ENCODE assay signal across 8 cellular contexts in genomic region chr7:964401-965231, GRCh38. TPM values are rescaled to one million over a fixed set of nuclear protein-coding genes. Genes with fewer than 3 reads are reported as not detected.
DNase-seq lines count a peak whose midpoint lies in the region; ATAC-seq and TF ChIP-seq lines count a peak whose summit lies in the region.

No MANE protein-coding gene starts in this region.

- POLR2A ChIA-PET in activated CD4-positive, alpha-beta memory T cell treated with anti-CD3 and anti-CD28 coated beads for 36 hours (lab: Charles Lee): interaction anchor here (0.7 to 1.0 kb wide), 3 partner anchors 10 to 89 kb away, joined by 3 to 4 read pairs (median 3); no protein-coding TSS in a partner anchor

- no CpG with 5 or more reads among the region's 27 CpGs for WGBS in H9 (ENCODE audit: extremely low coverage, insufficient read length, low lambda C conversion rate)

- H4K20me1 ChIP-seq in H9 (ENCODE audit: control insufficient read depth, insufficient read depth, insufficient read length): no peaks in the 10 kb centered on the region

- H2BK120ac ChIP-seq in H9 (ENCODE audit: low read depth, low read length, poor library complexity, severe bottlenecking): no peak overlapping the region

- H3K18ac ChIP-seq in H9 (ENCODE audit: insufficient read length, low read depth, low read length): no peak overlapping the region

- peaks cover 4% of the 10 kb centered on the region; the same call in 1 of the 2 replicates for H3K27me3 Mint-ChIP-seq in H9 (ENCODE audit: low read depth)
- peaks cover 0 to 10% of the 10 kb centered on the region in 2 donors for H3K27me3 Mint-ChIP-seq in effector memory CD8-positive, alpha-beta T cell
- H3K27me3 Mint-ChIP-seq in activated CD4-positive, alpha-beta memory T cell treated with anti-CD3 and anti-CD28 coated beads for 36 hours: peaks cover 4% of the 10 kb centered on the region

- no peak overlapping the region for H2BK5ac ChIP-seq in H9 (ENCODE audit: insufficient read length, low read length)

- H3K56ac ChIP-seq in H9 (ENCODE audit: insufficient read length, low read depth, low read length): no peak overlapping the region

- H2BK15ac ChIP-seq in H9 (ENCODE audit: low read depth, low read length): no peak overlapping the region

- no peaks in the 10 kb centered on the region for H3K27me3 ChIP-seq in H9 (ENCODE audit: insufficient read depth, low read length)
- no peaks in the 10 kb centered on the region for H3K27me3 ChIP-seq in cardiac muscle cell
- peaks cover 0 to 6% (median 0%) of the 10 kb centered on the region in 3 donors for H3K27me3 ChIP-seq in gastrocnemius medialis

- TF ChIP-seq CTCF in H9 (conservative IDR thresholded peaks at IDR 0.05) (peak; percentile 58), cardiac muscle cell (IDR thresholded peaks at IDR 0.05; ENCODE audit: low read depth, low read length) (peak; percentile 40), gastrocnemius medialis (IDR thresholded peaks at IDR 0.05 in 4 of 5, conservative IDR thresholded peaks at IDR 0.05 in 1 of 5) (peak in 1 of 5 experiments; percentile 23)

- no peak overlapping the region for H3K9ac ChIP-seq in H9 (ENCODE audit: extremely low read depth, insufficient read length, low read length)

- H4K5ac ChIP-seq in H9 (ENCODE audit: insufficient read length, low read depth, low read length): no peak overlapping the region

- peaks cover 10 to 17% of the 10 kb centered on the region in 2 experiments for H3K4me1 Mint-ChIP-seq in H9
- H3K4me1 Mint-ChIP-seq in effector memory CD8-positive, alpha-beta T cell (ENCODE audit: low read depth in 2 of 2): peaks cover 10 to 11% of the 10 kb centered on the region in 2 donors
- peaks cover 14% of the 10 kb centered on the region for H3K4me1 Mint-ChIP-seq in activated CD4-positive, alpha-beta memory T cell treated with anti-CD3 and anti-CD28 coated beads for 36 hours (ENCODE audit: low read depth)

- in situ Hi-C loops in gastrocnemius medialis (cut with MboI; ENCODE audit: low sequenced_read_pairs in 4 of 4): no loop called here

- no peaks in the 10 kb centered on the region for H3K79me2 ChIP-seq in H9 (ENCODE audit: insufficient read depth, low read length)

- no peak overlapping the region for H2BK12ac ChIP-seq in H9 (ENCODE audit: insufficient read length, low read depth, low read length)

- H2BK20ac ChIP-seq in H9 (ENCODE audit: low read depth, low read length, poor library complexity, severe bottlenecking): no peak overlapping the region

- H3K4me3 Mint-ChIP-seq in H9: no peak overlapping the region
- H3K4me3 Mint-ChIP-seq in effector memory CD8-positive, alpha-beta T cell: no peak overlapping the region
- no peak overlapping the region for H3K4me3 Mint-ChIP-seq in activated CD4-positive, alpha-beta memory T cell treated with anti-CD3 and anti-CD28 coated beads for 36 hours

- H3K9me3 ChIP-seq in H9 (ENCODE audit: control insufficient read depth, low read depth, low read length): no peaks in the 10 kb centered on the region
- no peaks in the 10 kb centered on the region for H3K9me3 ChIP-seq in cardiac muscle cell (ENCODE audit: low read depth)
- no peaks in the 10 kb centered on the region for H3K9me3 ChIP-seq in gastrocnemius medialis

- H3K9me3 Mint-ChIP-seq in H9: peaks cover 0 to 3% of the 10 kb centered on the region in 2 experiments; a peak in 1 of 5 replicates
- no peaks in the 10 kb centered on the region for H3K9me3 Mint-ChIP-seq in effector memory CD8-positive, alpha-beta T cell
- H3K9me3 Mint-ChIP-seq in activated CD4-positive, alpha-beta memory T cell treated with anti-CD3 and anti-CD28 coated beads for 36 hours: no peaks in the 10 kb centered on the region

- H3K27ac ChIP-seq in H9 (ENCODE audit: insufficient read length, low read depth, low read length): no peak overlapping the region
- H3K27ac ChIP-seq in cardiac muscle cell: peak overlapping the region; percentile 98
- H3K27ac ChIP-seq in gastrocnemius medialis: peak overlapping the region; percentile 72 to 81 (median 78)

- intact Hi-C loops in gastrocnemius medialis (cut with DNase I; ENCODE audit: low total_unique reads): no loop called here
- intact Hi-C loops in activated CD4-positive, alpha-beta memory T cell treated with anti-CD3 and anti-CD28 coated beads for 36 hours (cut with micrococcal nuclease): no loop called here

- H3K27ac Mint-ChIP-seq in H9: no peak overlapping the region; a peak in 1 of 7 replicates
- peak overlapping the region in 1 of 2 donors; percentile 66 for H3K27ac Mint-ChIP-seq in effector memory CD8-positive, alpha-beta T cell
- no peak overlapping the region for H3K27ac Mint-ChIP-seq in activated CD4-positive, alpha-beta memory T cell treated with anti-CD3 and anti-CD28 coated beads for 36 hours

- H3K4ac ChIP-seq in H9 (ENCODE audit: low read depth, low read length): no peak overlapping the region

- H3K36me3 Mint-ChIP-seq in H9 (ENCODE audit: insufficient read depth in 1 of 3, low read depth in 3 of 3): peaks cover 0 to 29% (median 24%) of the 10 kb centered on the region in 3 experiments
- peaks cover 42% of the 10 kb centered on the region for H3K36me3 Mint-ChIP-seq in effector memory CD8-positive, alpha-beta T cell (ENCODE audit: insufficient read depth)
- peaks cover 14% of the 10 kb centered on the region for H3K36me3 Mint-ChIP-seq in activated CD4-positive, alpha-beta memory T cell treated with anti-CD3 and anti-CD28 coated beads for 36 hours

- H3K4me1 ChIP-seq in H9 (ENCODE audit: insufficient read depth, low read length) (no peaks in the 10 kb centered on the region), cardiac muscle cell (ENCODE audit: low read depth) (peaks cover 26% of the 10 kb centered on the region), gastrocnemius medialis (peaks cover 15 to 27% of the 10 kb centered on the region in 2 donors)

- H3K79me1 ChIP-seq in H9 (ENCODE audit: insufficient read depth, low read depth, low read length, poor library complexity, severe bottlenecking): no peaks in the 10 kb centered on the region

- H3K36me3 ChIP-seq in cardiac muscle cell (peaks cover 6% of the 10 kb centered on the region), gastrocnemius medialis (peaks cover 0 to 27% of the 10 kb centered on the region in 2 donors)

- CTCF ChIA-PET in activated CD4-positive, alpha-beta memory T cell treated with anti-CD3 and anti-CD28 coated beads for 36 hours (lab: Charles Lee): no interaction called here

- H3K23ac ChIP-seq in H9 (ENCODE audit: insufficient read length, low read depth, low read length): no peak overlapping the region

- H3K4me2 ChIP-seq in H9 (ENCODE audit: insufficient read depth, insufficient read length, low read length): no peak overlapping the region

- no peak overlapping the region for H4K8ac ChIP-seq in H9 (replicated peaks; ENCODE audit: insufficient read length, low read depth, low read length)

- H3T11ph ChIP-seq in H9 (ENCODE audit: low read length): no peak overlapping the region

- no peak overlapping the region for H4K91ac ChIP-seq in H9 (ENCODE audit: insufficient read length, low read depth, low read length)

- H3K14ac ChIP-seq in H9 (ENCODE audit: insufficient read depth, low read length): no peak overlapping the region

- TF ChIP-seq POLR2A in gastrocnemius medialis (IDR thresholded peaks at IDR 0.05): peak in 1 of 2 donors; percentile 9

- peak; percentile 66 for DNase-seq in H9
- peak; percentile 67 for DNase-seq in SKM-1 treated with dmso at 0.1 percent for 144 hours (lab: John Stamatoyannopoulos, UW; ENCODE audit: unreplicated experiment)
- DNase-seq in cardiac muscle cell (ENCODE audit: low read depth in 1 of 2, low spot score in 1 of 2): peak; percentile 58 to 89
- DNase-seq in gastrocnemius medialis: peak; percentile 44 to 63
- DNase-seq in effector memory CD8-positive, alpha-beta T cell: no peak
- DNase-seq in activated CD4-positive, alpha-beta memory T cell treated with anti-CD3 and anti-CD28 coated beads for 36 hours: no peak

- H3K4me3 ChIP-seq in cardiac muscle cell (no peak overlapping the region), gastrocnemius medialis (peak overlapping the region in 2 of 4 donors; percentile 9 to 44)

- H2AFZ ChIP-seq in H9 (ENCODE audit: low read length): no peak overlapping the region

- H3K23me2 ChIP-seq in H9 (ENCODE audit: insufficient read length, low read depth, low read length, poor library complexity, severe bottlenecking): no peaks in the 10 kb centered on the region

- ATAC-seq in gastrocnemius medialis (peak; percentile 80 to 82), GM19328 (IDR thresholded peaks at IDR 0.05; ENCODE audit: unreplicated experiment) (no peak), GM18520 (IDR thresholded peaks at IDR 0.05; ENCODE audit: unreplicated experiment) (no peak)
- ATAC-seq in effector memory CD8-positive, alpha-beta T cell (replicated peaks): no peak

- H2AK5ac ChIP-seq in H9 (ENCODE audit: insufficient read length, low read length): no peak overlapping the region

RNA-seq across cellular contexts. Expression of gene ADAP1, which starts 10.1 kb away (rescaled TPM):
- total RNA-seq in H9 (2021) (6.2 and 6.8 TPM in 2 replicates), cardiac muscle cell (12.0 and 12.8 TPM in 2 replicates), gastrocnemius medialis (1 to 10 TPM in 2 of 4 donors, under 1 TPM in 2; 0.71 to 5.0 (median 1.1) TPM)
- 9.6 and 14.4 TPM in 2 replicates for polyA plus RNA-seq in cardiac muscle cell
- 10 to 100 TPM; 14.1 to 16.1 TPM for total RNA-seq in activated CD4-positive, alpha-beta memory T cell treated with anti-CD3 and anti-CD28 coated beads for 36 hours

RNA-seq across cellular contexts. Expression of gene COX19, which starts 10.7 kb away (rescaled TPM):
- 10.2 and 12.3 TPM in 2 replicates for total RNA-seq in H9 (2021)
- 11.7 and 18.1 TPM in 2 replicates for total RNA-seq in cardiac muscle cell
- polyA plus RNA-seq in cardiac muscle cell: 18.3 and 23.6 TPM in 2 replicates
- total RNA-seq in gastrocnemius medialis: 1 to 10 TPM; 4.7 to 6.5 (median 5.2) TPM
- 10 to 100 TPM; 14.1 to 15.6 TPM for total RNA-seq in activated CD4-positive, alpha-beta memory T cell treated with anti-CD3 and anti-CD28 coated beads for 36 hours

RNA-seq across cellular contexts. Expression of gene CYP2W1, which starts 18.4 kb away (rescaled TPM):
- total RNA-seq in H9 (2021) (not detected in 2 replicates), cardiac muscle cell (3.4 TPM in 1 of 2 replicates, not detected in the other), gastrocnemius medialis (not detected)
- polyA plus RNA-seq in cardiac muscle cell: 0.10 TPM in 1 of 2 replicates, not detected in the other
- total RNA-seq in activated CD4-positive, alpha-beta memory T cell treated with anti-CD3 and anti-CD28 coated beads for 36 hours: not detected

Comparison
In these comparisons a context has a peak if more than half of its experiments do, and no peak if none do; other contexts are left out.
1. DNase-seq: peak in H9 (single experiment), SKM-1 treated with dmso at 0.1 percent for 144 hours (single experiment), cardiac muscle cell (2 of 2) and gastrocnemius medialis (2 of 2); none in effector memory CD8-positive, alpha-beta T cell (0 of 3) and activated CD4-positive, alpha-beta memory T cell treated with anti-CD3 and anti-CD28 coated beads for 36 hours (single experiment).
2. ATAC-seq: peak in gastrocnemius medialis (2 of 2); none in GM19328 (single experiment), effector memory CD8-positive, alpha-beta T cell (single experiment) and GM18520 (single experiment).